Comparison of ENCODE assay signal across 8 cellular contexts in the genomic region with DNA sequence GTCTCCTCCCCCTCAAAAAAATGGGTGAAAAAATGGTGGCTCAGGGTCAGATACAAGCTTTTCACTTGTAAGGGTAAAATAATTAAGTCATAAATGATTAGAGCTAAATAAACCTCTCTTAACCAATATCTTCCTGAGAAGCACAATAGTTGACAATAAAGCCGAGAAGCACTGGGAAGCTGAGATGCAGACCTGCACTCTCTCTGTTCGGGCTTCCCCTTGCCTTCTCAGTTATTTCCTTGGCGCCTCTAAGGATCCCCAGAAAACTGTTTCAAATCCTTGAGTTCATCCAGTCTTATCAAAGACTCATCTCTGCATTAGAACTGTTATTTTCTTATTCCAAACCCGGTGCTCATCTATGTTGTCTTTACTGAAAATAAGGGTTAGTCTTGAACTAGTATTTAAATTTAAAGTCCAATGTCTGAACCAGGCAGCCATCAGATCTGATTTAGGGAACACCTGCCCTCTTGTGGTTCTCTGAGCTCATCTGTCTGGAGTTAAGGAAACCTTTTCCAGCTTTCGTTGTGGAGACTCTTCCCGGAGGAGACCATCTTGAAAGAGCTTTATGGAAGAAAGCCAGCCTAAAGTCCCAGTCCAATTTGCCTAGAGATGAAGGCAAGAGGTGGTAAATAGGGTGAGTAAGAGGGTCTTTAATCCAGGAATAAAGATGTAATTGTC.
DNase-seq lines count a peak whose midpoint lies in the region; ATAC-seq, FAIRE-seq and TF ChIP-seq lines count a peak whose summit lies in the region.

No MANE protein-coding gene starts in this region.

- H3K27me3 ChIP-seq in trophoblast cell (ENCODE audit: insufficient read depth, low read length), result no peaks in the 10 kb centered on the region

- DNase-seq in G401 (ENCODE audit: low spot score) (peak; percentile 10), NCI-H2171 treated with DMSO at 0.1 percent for 48 hours (lab: John Stamatoyannopoulos, UW) (peak; percentile 73), trophoblast cell (peak; percentile 42 to 69), amniotic stem cell (lab: John Stamatoyannopoulos, UW) (no peak), SK-N-DZ (ENCODE audit: low spot score) (no peak), activated gamma-delta T cell treated with Interleukin-2 at 50 U/mL for 16 hours (no peak)

- H3K4me3 ChIP-seq in trophoblast cell (ENCODE audit: low read depth, low read length), result no peak overlapping the region

- no peak overlapping the region for H2BK5ac ChIP-seq in trophoblast cell (ENCODE audit: low read depth, low read length, poor library complexity)

- no peak overlapping the region for H2AFZ ChIP-seq in trophoblast cell (ENCODE audit: insufficient read depth, low read length, poor library complexity)

- H3K4me1 ChIP-seq in trophoblast cell (ENCODE audit: control insufficient read depth in 1 of 2, insufficient read depth in 2 of 2, low read length in 2 of 2), result no peaks in the 10 kb centered on the region

- H4K8ac ChIP-seq in trophoblast cell (ENCODE audit: low read depth, low read length), result no peak overlapping the region

- no peaks in the 10 kb centered on the region for H3K36me3 ChIP-seq in trophoblast cell (ENCODE audit: control insufficient read depth in 1 of 2, insufficient read depth in 2 of 2, low read length in 2 of 2)

- H2AK5ac ChIP-seq in trophoblast cell (ENCODE audit: low read length), result no peak overlapping the region

- no peaks in the 10 kb centered on the region for H3K9me3 ChIP-seq in trophoblast cell (ENCODE audit: insufficient read depth, low read depth, low read length)

- H3K23ac ChIP-seq in trophoblast cell (ENCODE audit: low read length), result no peak overlapping the region

- FAIRE-seq in endometrium (lab: Jason Lieb, UNC), result peak; percentile 18

- no peaks in the 10 kb centered on the region for H3K79me2 ChIP-seq in trophoblast cell (ENCODE audit: control insufficient read depth, insufficient read depth, low read length, poor library complexity)

- H3K27ac ChIP-seq in trophoblast cell (ENCODE audit: low read depth, low read length), result no peak overlapping the region

- no peak overlapping the region for H3K9ac ChIP-seq in trophoblast cell (ENCODE audit: low read length)

- no peak for ATAC-seq in GM18505 (IDR thresholded peaks at IDR 0.05; ENCODE audit: unreplicated experiment)

- no peak overlapping the region for H3K18ac ChIP-seq in trophoblast cell (ENCODE audit: low read length)

- no peak for TF ChIP-seq POLR2A in GM18505 (IDR thresholded peaks at IDR 0.05; ENCODE audit: borderline replicate concordance, extremely low read depth, insufficient read depth, insufficient read length)

- WGBS in trophoblast cell (ENCODE audit: extremely low coverage, insufficient coverage, insufficient read length), result no CpG with 5 or more reads among the region's 6 CpGs

- H4K12ac ChIP-seq in trophoblast cell (ENCODE audit: low read depth, low read length), result no peak overlapping the region

- in situ Hi-C loops in G401 (cut with HindIII; ENCODE audit: low sequenced_read_pairs), result no loop called here

- no peaks in the 10 kb centered on the region for H3K79me1 ChIP-seq in trophoblast cell (ENCODE audit: low read length)

- H4K91ac ChIP-seq in trophoblast cell (ENCODE audit: low read depth, low read length), result no peak overlapping the region

- no peak overlapping the region for H3K4me2 ChIP-seq in trophoblast cell (ENCODE audit: low read length)

- H3K14ac ChIP-seq in trophoblast cell (ENCODE audit: low read length), result no peak overlapping the region

- no peak overlapping the region for H2BK12ac ChIP-seq in trophoblast cell (ENCODE audit: low read length)

- no peak overlapping the region for H3K4ac ChIP-seq in trophoblast cell (ENCODE audit: low read depth, low read length)

- H2BK120ac ChIP-seq in trophoblast cell (ENCODE audit: insufficient read depth, low read length, poor library complexity), result no peak overlapping the region

Comparison
In these comparisons a context has a peak if more than half of its experiments do, and no peak if none do; other contexts are left out.
1. DNase-seq: peak in G401 (single experiment), NCI-H2171 treated with DMSO at 0.1 percent for 48 hours (single experiment) and trophoblast cell (2 of 2); none in amniotic stem cell (single experiment), SK-N-DZ (single experiment) and activated gamma-delta T cell treated with Interleukin-2 at 50 U/mL for 16 hours (single experiment).